In genomic region chr13:47472516-47472915, GRCh38 we compare ENCODE assay signal across 19 cellular contexts.
"Had no signal": no experiment of that assay in that cellular context is flagged by ENCODE, and none has a peak within 500 bp of the region (broad histone marks: within the 10 kb centered on the region; RNA-seq: fewer than 3 reads in every experiment).

No MANE protein-coding gene starts in this region.

- H3K27me3 ChIP-seq: heart left ventricle, ovary, stomach, transverse colon had no signal

- H3K9me3 ChIP-seq: ovary, stomach, thoracic aorta, transverse colon had no signal

- H3K4me1 ChIP-seq: heart left ventricle, stomach, transverse colon had no signal

- H3K36me3 ChIP-seq: heart left ventricle, ovary, stomach, thoracic aorta, transverse colon had no signal

- ATAC-seq: heart left ventricle; left lobe of liver; mucosa of descending colon; naive thymus-derived CD8-positive, alpha-beta T cell; right cardiac atrium had no signal

- DNase-seq: effector CD4-positive, alpha-beta T cell; foreskin melanocyte; heart left ventricle; hippocampal formation; islet precursor cell; mammary epithelial cell; mucosa of descending colon; naive thymus-derived CD8-positive, alpha-beta T cell; ovary; right cardiac atrium; small intestine; stimulated activated CD4-positive, alpha-beta T cell treated with anti-CD3 and anti-CD28 coated beads, Interleukin-12 subunit alpha, Interleukin-12 subunit beta, amount 100 ng/mL, for 4 hours; stimulated activated naive CD4-positive, alpha-beta T cell; stomach; substantia nigra; transverse colon had no signal

- H3K4me3 ChIP-seq: coronary artery, heart left ventricle, mucosa of descending colon, ovary, stomach, thoracic aorta, transverse colon had no signal

- H3K27ac ChIP-seq: coronary artery, heart left ventricle, ovary, stomach, thoracic aorta, transverse colon had no signal
